In the genomic region with DNA sequence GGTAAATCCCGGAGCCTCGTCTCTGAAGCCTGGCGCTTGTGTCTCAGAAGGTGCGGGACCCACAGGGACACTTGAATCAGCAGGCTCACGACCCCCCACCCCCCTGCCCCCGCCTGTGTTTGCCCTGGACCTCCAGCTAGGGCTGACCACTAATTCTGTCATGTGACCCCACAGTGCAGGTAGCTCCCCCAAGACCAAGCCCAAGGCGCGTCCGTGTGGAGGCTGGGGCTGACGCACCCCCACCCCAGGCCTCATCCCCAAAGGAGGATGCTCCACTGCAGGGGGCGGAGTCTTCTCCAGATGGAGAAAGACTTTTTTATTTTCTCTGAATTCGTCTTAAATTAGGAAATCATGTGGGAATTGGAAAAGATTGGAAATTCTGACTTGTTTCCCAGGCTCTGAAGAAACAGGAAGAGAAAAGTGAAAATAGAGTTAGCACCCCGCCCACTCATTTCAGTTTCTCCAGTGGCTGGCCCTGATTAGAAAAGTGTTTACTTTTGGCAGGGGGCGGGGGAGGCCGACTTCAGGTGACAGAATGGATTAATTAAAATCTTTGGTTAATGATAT, we compare ENCODE assay signal across 8 cellular contexts. TPM values are rescaled to one million over a fixed set of nuclear protein-coding genes. Genes with fewer than 3 reads are reported as not detected.
A peak's percentile ranks its signal among the peaks of the same experiment; 100 is the strongest.
DNase-seq lines count a peak whose midpoint lies in the region; ATAC-seq and TF ChIP-seq lines count a peak whose summit lies in the region.

No MANE protein-coding gene starts in this region.

- ATAC-seq in GM21825 (IDR thresholded peaks at IDR 0.05; ENCODE audit: unreplicated experiment): peak; percentile 16
- peak; percentile 41 to 81 (median 51) for ATAC-seq in heart left ventricle

- peak overlapping the region; percentile 44 to 100 (median 94) for H3K4me3 ChIP-seq in heart left ventricle

- no TSS peak for BruUV-seq in Calu3 (replicated peaks; lab: Mats Ljungman, UMichigan)

- TF ChIP-seq CTCF in Calu3 (IDR thresholded peaks at IDR 0.05; ENCODE audit: unreplicated experiment) (no peak), heart left ventricle (IDR thresholded peaks at IDR 0.05) (no peak), osteocyte (IDR thresholded peaks at IDR 0.05) (no peak)

- H3K27me3 ChIP-seq in heart left ventricle: no peaks in the 10 kb centered on the region

- H3K27ac Mint-ChIP-seq in Calu3 (ENCODE audit: unreplicated experiment): peak overlapping the region; percentile 75
- H3K27ac Mint-ChIP-seq in osteocyte (ENCODE audit: unreplicated experiment): peak overlapping the region; percentile 98

- TF ChIP-seq POLR2A in heart left ventricle (IDR thresholded peaks at IDR 0.05): no peak

- intact Hi-C loops in Calu3 (cut with micrococcal nuclease; ENCODE audit: unreplicated experiment): no loop called here
- intact Hi-C loops in heart left ventricle (cut with DNase I): loop anchor here in 3 of 10 donors (1.0 to 5.0 kb wide), 7 partner anchors 25 to 646 kb away; partner anchors contain the start of genes C11orf68 (in 1 of the 3), CFL1 (in 1 of the 3), DRAP1 (in 1 of the 3) and FAM89B (in 1 of the 3)

- no peaks in the 10 kb centered on the region for H3K9me3 Mint-ChIP-seq in Calu3 (ENCODE audit: low read depth, unreplicated experiment)
- H3K9me3 Mint-ChIP-seq in osteocyte (ENCODE audit: unreplicated experiment): no peaks in the 10 kb centered on the region

- peaks cover 0 to 31% (median 29%) of the 10 kb centered on the region in 9 donors for H3K36me3 ChIP-seq in heart left ventricle

- peaks cover 8% of the 10 kb centered on the region for H3K4me1 Mint-ChIP-seq in Calu3 (ENCODE audit: low read depth, unreplicated experiment)
- peaks cover 21% of the 10 kb centered on the region for H3K4me1 Mint-ChIP-seq in osteocyte (ENCODE audit: unreplicated experiment)

- H3K27me3 Mint-ChIP-seq in Calu3 (ENCODE audit: unreplicated experiment) (no peaks in the 10 kb centered on the region), osteocyte (ENCODE audit: unreplicated experiment) (no peaks in the 10 kb centered on the region)

- WGBS in adipose tissue, 3 donors: 0 to 2% (median 0%) methylated on average over 15 of the region's 15 CpGs
- 3 to 12% (median 6%) methylated on average over 7 to 15 of the region's 15 CpGs for WGBS in heart left ventricle, 4 donors

- H3K4me3 Mint-ChIP-seq in Calu3 (ENCODE audit: low read depth, unreplicated experiment) (peak overlapping the region; percentile 78), osteocyte (ENCODE audit: unreplicated experiment) (peak overlapping the region; percentile 85)

- H3K9me3 ChIP-seq in heart left ventricle: no peaks in the 10 kb centered on the region

- CTCF ChIA-PET in Calu3 (lab: Charles Lee): interaction anchor here (1.2 to 1.4 kb wide), 2 partner anchors 11 to 225 kb away, joined by 5 to 7 read pairs; partner anchors contain the start of gene FIBP

- H3K4me1 ChIP-seq in heart left ventricle: peaks cover 5 to 35% (median 25%) of the 10 kb centered on the region in 12 donors

- DNase-seq in Calu3 (peak; percentile 32), NCI-H2171 treated with DMSO at 0.1 percent for 48 hours (lab: John Stamatoyannopoulos, UW) (peak; percentile 39), heart left ventricle (peak in 3 of 5 donors; percentile 79 to 84 (median 79)), osteocyte (ENCODE audit: extremely low spot score, unreplicated experiment) (no peak), NCI-H1092 treated with DMSO at 0.1 percent for 48 hours (lab: John Stamatoyannopoulos, UW) (no peak), NCI-H2081 treated with DMSO at 0.1 percent for 48 hours (lab: John Stamatoyannopoulos, UW) (no peak)

- peaks cover 43% of the 10 kb centered on the region for H3K36me3 Mint-ChIP-seq in Calu3 (ENCODE audit: insufficient read depth, unreplicated experiment)
- peaks cover 18% of the 10 kb centered on the region for H3K36me3 Mint-ChIP-seq in osteocyte (ENCODE audit: unreplicated experiment)

- H3K27ac ChIP-seq in adipose tissue (ENCODE audit: low read depth, low read length): peak overlapping the region; percentile 89
- peak overlapping the region; percentile 91 to 100 (median 99) for H3K27ac ChIP-seq in heart left ventricle

RNA-seq across cellular contexts. Expression of gene RELA, which starts 1.0 kb away (rescaled TPM):
- total RNA-seq in Calu3 (2022): 76.4 and 79.6 TPM in 2 replicates
- 10 to 100 TPM; 30.8 to 61.2 (median 50.4) TPM for polyA plus RNA-seq in adipose tissue
- 10 to 100 TPM; 31.2 to 86.4 (median 42.3) TPM for total RNA-seq in heart left ventricle
- 10 to 100 TPM; 22.2 to 49.5 TPM for polyA plus RNA-seq in heart left ventricle
- 77.4 and 79.7 TPM in 2 replicates for total RNA-seq in osteocyte

RNA-seq across cellular contexts. Expression of gene SIPA1, which starts 25.8 kb away (rescaled TPM):
- total RNA-seq in Calu3 (2022) (33.0 and 41.3 TPM in 2 replicates), heart left ventricle (10 to 100 TPM; 17.0 to 63.3 (median 21.6) TPM), osteocyte (31.2 and 34.7 TPM in 2 replicates)
- polyA plus RNA-seq in adipose tissue (100 to 1,000 TPM in 1 of 3 donors, 10 to 100 TPM in 2; 23.7 to 105 (median 36.3) TPM), heart left ventricle (10 to 100 TPM; 26.5 to 35.5 TPM)

RNA-seq across cellular contexts. Expression of gene PCNX3, which starts 48.1 kb away (rescaled TPM):
- total RNA-seq in Calu3 (2022) (72.8 and 77.4 TPM in 2 replicates), heart left ventricle (10 to 100 TPM in 8 of 9 donors, 1 to 10 TPM in 1; 9.5 to 23.4 (median 15.4) TPM), osteocyte (47.7 and 49.8 TPM in 2 replicates)
- polyA plus RNA-seq in adipose tissue (10 to 100 TPM; 11.1 to 16.8 (median 13.3) TPM), heart left ventricle (10 to 100 TPM in 1 of 2 donors, 1 to 10 TPM in 1; 7.1 to 14.0 TPM)

RNA-seq across cellular contexts. Expression of gene KAT5, which starts 48.3 kb away (rescaled TPM):
- total RNA-seq in Calu3 (2022) (50.9 and 51.0 TPM in 2 replicates), heart left ventricle (10 to 100 TPM; 36.4 to 52.5 (median 40.1) TPM), osteocyte (60.4 and 66.5 TPM in 2 replicates)
- polyA plus RNA-seq in adipose tissue (10 to 100 TPM; 41.6 to 55.1 (median 50.6) TPM), heart left ventricle (10 to 100 TPM; 39.4 to 62.5 TPM)

RNA-seq across cellular contexts. Expression of gene MAP3K11, which starts 49.7 kb away (rescaled TPM):
- total RNA-seq in Calu3 (2022) (86.3 and 91.4 TPM in 2 replicates), heart left ventricle (10 to 100 TPM; 26.2 to 68.6 (median 31.4) TPM), osteocyte (43.5 and 44.7 TPM in 2 replicates)
- polyA plus RNA-seq in adipose tissue (10 to 100 TPM; 21.4 to 85.5 (median 66.0) TPM), heart left ventricle (10 to 100 TPM; 29.4 to 39.3 TPM)

Comparison
In these comparisons a context has a peak if more than half of its experiments do, and no peak if none do; other contexts are left out.
1. DNase-seq: peak in Calu3 (single experiment), NCI-H2171 treated with DMSO at 0.1 percent for 48 hours (single experiment) and heart left ventricle (3 of 5); none in osteocyte (single experiment), NCI-H1092 treated with DMSO at 0.1 percent for 48 hours (single experiment) and NCI-H2081 treated with DMSO at 0.1 percent for 48 hours (single experiment).